In the genomic region with DNA sequence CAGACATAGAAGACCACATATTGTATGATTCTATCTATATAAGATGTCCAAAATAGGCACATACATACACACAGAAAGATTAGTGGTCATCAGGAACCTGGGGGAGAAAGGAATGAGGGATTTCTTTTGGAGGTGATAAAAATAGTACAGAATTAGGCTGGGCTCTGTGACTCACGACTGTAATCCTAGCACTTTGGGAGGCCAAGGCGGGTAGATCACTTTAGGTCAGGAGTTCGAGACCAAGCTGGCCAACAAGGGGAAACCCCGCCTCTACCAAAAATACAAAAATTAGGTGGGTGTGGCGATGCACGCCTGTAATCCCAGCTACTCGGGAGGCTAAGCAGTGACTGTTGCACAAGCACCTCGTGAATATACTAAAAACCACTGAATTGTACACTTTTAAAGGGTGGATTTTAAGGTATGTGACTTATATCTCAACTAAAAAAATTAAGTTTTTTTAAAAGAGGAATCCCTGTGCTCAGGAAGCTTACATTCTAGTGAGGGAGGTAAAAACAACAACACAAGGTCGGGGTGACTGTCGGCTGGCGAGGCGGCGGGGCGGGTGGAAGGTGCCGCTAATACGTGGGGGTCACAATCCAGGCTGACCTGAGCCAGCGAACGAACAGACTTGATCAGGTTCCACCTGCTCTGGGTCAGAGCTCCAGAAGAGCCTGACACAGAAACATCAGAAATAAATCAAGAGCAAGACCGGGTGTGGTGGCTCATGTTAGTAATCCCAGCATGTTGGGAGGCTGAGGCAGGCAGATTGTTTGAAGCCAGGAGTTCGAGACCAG, we compare ENCODE assay signal across 2 cellular contexts.
TF ChIP-seq lines count a peak whose summit lies in the region.

No MANE protein-coding gene starts in this region.

TF ChIP-seq in HCT116, 20 proteins besides CTCF, POLR2A, EP300 and RAD21:
- peak; percentile 27; the same call in 1 of the 2 replicates for TF ChIP-seq CEBPB (IDR thresholded peaks at IDR 0.05; ENCODE audit: low read depth)
- no peak for TF ChIP-seq ZFX (IDR thresholded peaks at IDR 0.05)
- 0 out of 2 replicates have a peak, but pooled peaks have one; percentile 40 for TF ChIP-seq CBX3 (IDR thresholded peaks at IDR 0.05; ENCODE audit: low read depth)

TF ChIP-seq in K562, 482 proteins besides CTCF, POLR2A, EP300 and RAD21:
- no peak for TF ChIP-seq FOXP1 (CRISPR knock-in tag; IDR thresholded peaks at IDR 0.05)
- TF ChIP-seq, protein P1, sequence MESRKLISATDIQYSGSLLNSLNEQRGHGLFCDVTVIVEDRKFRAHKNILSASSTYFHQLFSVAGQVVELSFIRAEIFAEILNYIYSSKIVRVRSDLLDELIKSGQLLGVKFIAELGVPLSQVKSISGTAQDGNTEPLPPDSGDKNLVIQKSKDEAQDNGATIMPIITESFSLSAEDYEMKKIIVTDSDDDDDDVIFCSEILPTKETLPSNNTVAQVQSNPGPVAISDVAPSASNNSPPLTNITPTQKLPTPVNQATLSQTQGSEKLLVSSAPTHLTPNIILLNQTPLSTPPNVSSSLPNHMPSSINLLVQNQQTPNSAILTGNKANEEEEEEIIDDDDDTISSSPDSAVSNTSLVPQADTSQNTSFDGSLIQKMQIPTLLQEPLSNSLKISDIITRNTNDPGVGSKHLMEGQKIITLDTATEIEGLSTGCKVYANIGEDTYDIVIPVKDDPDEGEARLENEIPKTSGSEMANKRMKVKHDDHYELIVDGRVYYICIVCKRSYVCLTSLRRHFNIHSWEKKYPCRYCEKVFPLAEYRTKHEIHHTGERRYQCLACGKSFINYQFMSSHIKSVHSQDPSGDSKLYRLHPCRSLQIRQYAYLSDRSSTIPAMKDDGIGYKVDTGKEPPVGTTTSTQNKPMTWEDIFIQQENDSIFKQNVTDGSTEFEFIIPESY (CRISPR knock-in tag; IDR thresholded peaks at IDR 0.05) = 0 out of 2 replicates have a peak, but pooled peaks have one; percentile 32
- no peak for TF ChIP-seq GATAD2A (IDR thresholded peaks at IDR 0.05)
- no peak for TF ChIP-seq RUNX1 (IDR thresholded peaks at IDR 0.05; ENCODE audit: low read depth)
- TF ChIP-seq ZNF324 (CRISPR knock-in tag; IDR thresholded peaks at IDR 0.05) = no peak
- TF ChIP-seq, protein P2, sequence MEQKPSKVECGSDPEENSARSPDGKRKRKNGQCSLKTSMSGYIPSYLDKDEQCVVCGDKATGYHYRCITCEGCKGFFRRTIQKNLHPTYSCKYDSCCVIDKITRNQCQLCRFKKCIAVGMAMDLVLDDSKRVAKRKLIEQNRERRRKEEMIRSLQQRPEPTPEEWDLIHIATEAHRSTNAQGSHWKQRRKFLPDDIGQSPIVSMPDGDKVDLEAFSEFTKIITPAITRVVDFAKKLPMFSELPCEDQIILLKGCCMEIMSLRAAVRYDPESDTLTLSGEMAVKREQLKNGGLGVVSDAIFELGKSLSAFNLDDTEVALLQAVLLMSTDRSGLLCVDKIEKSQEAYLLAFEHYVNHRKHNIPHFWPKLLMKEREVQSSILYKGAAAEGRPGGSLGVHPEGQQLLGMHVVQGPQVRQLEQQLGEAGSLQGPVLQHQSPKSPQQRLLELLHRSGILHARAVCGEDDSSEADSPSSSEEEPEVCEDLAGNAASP (IDR thresholded peaks at IDR 0.05) = no peak
TF ChIP-seq in K562: peak in this region for 1.
